Comparison of ENCODE assay signal across 18 cellular contexts in genomic region chr12:9387450-9387849, GRCh38.
"Had no signal": no experiment of that assay in that cellular context is flagged by ENCODE, and none has a peak within 500 bp of the region (broad histone marks: within the 10 kb centered on the region; RNA-seq: fewer than 3 reads in every experiment).

No MANE protein-coding gene starts in this region.

- H3K4me3 ChIP-seq: prostate gland, skin epidermis, transverse colon, vagina had no signal

- H3K9me3 ChIP-seq: prostate gland, transverse colon, vagina had no signal

- H3K27ac ChIP-seq: epithelial cell of prostate, prostate gland, skin epidermis, transverse colon, vagina had no signal

- ATAC-seq: activated CD8-positive, alpha-beta memory T cell treated with anti-CD3 and anti-CD28 coated beads, Interleukin-2, amount 10 ng/mL, durations not matched to agents 7 days and 5 days; right cardiac atrium had no signal

- H3K36me3 ChIP-seq: prostate gland, transverse colon, vagina had no signal

- DNase-seq: activated CD4-positive, alpha-beta T cell treated with anti-CD3 and anti-CD28 coated beads, Interleukin-2, amount 50 U/mL, for 1 hour; activated CD8-positive, alpha-beta memory T cell treated with anti-CD3 and anti-CD28 coated beads, Interleukin-2, amount 10 ng/mL, durations not matched to agents 7 days and 5 days; activated effector memory CD4-positive, alpha-beta T cell treated with anti-CD3 and anti-CD28 coated beads, Interleukin-2, amount 50 U/mL, for 16 hours; activated T-cell treated with anti-CD3 and anti-CD28 coated beads, Interleukin-2, amount 50 U/mL, for 1 hour; anterior cingulate cortex; effector memory CD4-positive, alpha-beta T cell; foreskin melanocyte; right cardiac atrium; stimulated activated CD4-positive, alpha-beta T cell treated with anti-CD3 and anti-CD28 coated beads, Interleukin-15, amount 100 ng/mL, for 24 hours; stimulated activated CD4-positive, alpha-beta T cell treated with anti-CD3 and anti-CD28 coated beads, Interleukin-4, amount 100 ng/mL, for 1 hour; stimulated activated naive CD4-positive, alpha-beta T cell treated with Interleukin-2 at 50 U/mL for 16 hours; substantia nigra; transverse colon had no signal

- H3K4me1 ChIP-seq: prostate gland, transverse colon, vagina had no signal

- H3K27me3 ChIP-seq: transverse colon, vagina had no signal

- FAIRE-seq: TTC549 had no signal
